31 cellular contexts compared by ENCODE assay signal in the genomic region with DNA sequence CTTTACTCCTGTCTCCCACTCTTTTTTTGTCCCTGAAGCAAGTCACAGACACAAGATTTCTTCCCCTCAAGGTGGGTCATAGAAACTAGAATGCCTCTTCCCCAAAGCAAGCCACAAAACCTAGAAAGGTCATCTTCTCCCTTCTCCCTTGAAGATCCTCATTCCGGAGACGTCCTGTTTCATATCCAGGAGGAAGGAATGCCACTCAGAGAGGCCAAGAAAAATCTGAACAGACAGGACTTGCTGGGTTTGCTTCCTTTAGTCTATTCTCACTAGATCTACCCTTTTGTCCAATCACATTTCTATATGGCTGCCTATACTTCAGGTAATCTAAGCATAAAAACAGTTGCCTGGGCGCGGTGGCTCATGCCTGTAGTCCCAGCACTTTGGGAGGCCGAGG. TPM values are rescaled to one million over a fixed set of nuclear protein-coding genes. Genes with fewer than 3 reads are reported as not detected.
"Had no signal": no experiment of that assay in that cellular context is flagged by ENCODE, and none has a peak within 500 bp of the region (broad histone marks: within the 10 kb centered on the region; RNA-seq: fewer than 3 reads in every experiment).

No MANE protein-coding gene starts in this region.

- H3K27me3 Mint-ChIP-seq: progenitor cell of endocrine pancreas; stimulated activated memory B cell treated with anti-CD40 and anti-IgM and Interleukin-4, amounts not matched to agents 10 μg/mL and 1 μg/mL and 100 μg/mL, for 72 hours; stimulated activated naive CD8-positive, alpha-beta T cell treated with anti-CD3 and anti-CD28 coated beads, Interleukin-15, amount 100 ng/mL, for 72 hours had no signal

- H3K27ac ChIP-seq: neural progenitor cell, ovary, parathyroid adenoma, psoas muscle, skin epidermis, spleen, suprapubic skin, testis, tibial artery, transverse colon, upper lobe of left lung, vagina had no signal

- H3K9me3 ChIP-seq: ovary, psoas muscle, spleen, suprapubic skin, testis, tibial artery, transverse colon, upper lobe of left lung, vagina had no signal

- FAIRE-seq: urothelium cell line had no signal

- H3K9me3 Mint-ChIP-seq: natural killer cell; nephron; neural progenitor cell; stimulated activated memory B cell treated with anti-CD40 and anti-IgM and Interleukin-4, amounts not matched to agents 10 μg/mL and 1 μg/mL and 100 μg/mL, for 72 hours; stimulated activated naive CD8-positive, alpha-beta T cell treated with anti-CD3 and anti-CD28 coated beads, Interleukin-15, amount 100 ng/mL, for 72 hours had no signal

- H3K9ac ChIP-seq: neural progenitor cell, parathyroid adenoma had no signal

- H3K4me1 Mint-ChIP-seq: natural killer cell; nephron; neural progenitor cell; stimulated activated memory B cell treated with anti-CD40 and anti-IgM and Interleukin-4, amounts not matched to agents 10 μg/mL and 1 μg/mL and 100 μg/mL, for 72 hours; stimulated activated naive CD8-positive, alpha-beta T cell treated with anti-CD3 and anti-CD28 coated beads, Interleukin-15, amount 100 ng/mL, for 72 hours had no signal

- H3K36me3 Mint-ChIP-seq: natural killer cell; stimulated activated memory B cell treated with anti-CD40 and anti-IgM and Interleukin-4, amounts not matched to agents 10 μg/mL and 1 μg/mL and 100 μg/mL, for 72 hours had no signal

- H3K4me1 ChIP-seq: neural progenitor cell, parathyroid adenoma, psoas muscle, spleen, suprapubic skin, testis, tibial artery, transverse colon, upper lobe of left lung, vagina had no signal

- H3K4me3 ChIP-seq: neural progenitor cell, ovary, psoas muscle, skin epidermis, smooth muscle cell, spleen, suprapubic skin, testis, tibial artery, transverse colon, upper lobe of left lung, vagina had no signal

- H3K27me3 ChIP-seq: neural progenitor cell, spleen, suprapubic skin, testis, tibial artery, transverse colon, upper lobe of left lung, vagina had no signal

- H2AFZ ChIP-seq: neural progenitor cell, parathyroid adenoma had no signal

- DNase-seq: natural killer cell; occipital lobe; ovary; psoas muscle; right cardiac atrium; spleen; stimulated activated CD4-positive, alpha-beta T cell treated with anti-CD3 and anti-CD28 coated beads, Interleukin-12 subunit alpha, Interleukin-12 subunit beta, amount 100 ng/mL, for 4 hours; stimulated activated CD4-positive, alpha-beta T cell treated with anti-CD3 and anti-CD28 coated beads, Interleukin-1b, Interleukin-23, amount 100 ng/mL, for 48 hours; stimulated activated CD4-positive, alpha-beta T cell treated with anti-CD3 and anti-CD28 coated beads, Interleukin-4, amount 100 ng/mL, for 1 hour; stimulated activated CD4-positive, alpha-beta T cell treated with anti-CD3 and anti-CD28 coated beads, Interleukin-4, amount 100 ng/mL, for 4 hours; stimulated activated CD8-positive, alpha-beta memory T cell treated with anti-CD3 and anti-CD28 coated beads, Interleukin-4, amount 100 ng/mL, for 48 hours; stimulated activated naive CD4-positive, alpha-beta T cell; stimulated activated naive CD8-positive, alpha-beta T cell treated with anti-CD3 and anti-CD28 coated beads, Interleukin-15, amount 100 ng/mL, for 72 hours; stimulated activated naive CD8-positive, alpha-beta T cell treated with anti-CD3 and anti-CD28 coated beads, Interleukin-15, Interleukin-2, amounts not matched to agents 100 U/mL and 50 U/mL, for 24 hours; substantia nigra; testis; tibial artery; transverse colon had no signal

- H3K4me2 ChIP-seq: neural progenitor cell, smooth muscle cell had no signal

- H3K36me3 ChIP-seq: neural progenitor cell, ovary, spleen, suprapubic skin, tibial artery, transverse colon, upper lobe of left lung, vagina had no signal

- H3K79me2 ChIP-seq: parathyroid adenoma had no signal

- ATAC-seq: natural killer cell; psoas muscle; right cardiac atrium; sciatic nerve; stimulated activated memory B cell treated with anti-CD40 and anti-IgM and Interleukin-4, amounts not matched to agents 10 μg/mL and 1 μg/mL and 100 μg/mL, for 72 hours; stimulated activated naive CD8-positive, alpha-beta T cell treated with anti-CD3 and anti-CD28 coated beads, Interleukin-15, amount 100 ng/mL, for 72 hours; stimulated activated naive CD8-positive, alpha-beta T cell treated with anti-CD3 and anti-CD28 coated beads, Interleukin-15, Interleukin-2, amounts not matched to agents 100 U/mL and 50 U/mL, for 24 hours had no signal

- H3K4me3 Mint-ChIP-seq: natural killer cell; nephron; neural progenitor cell; stimulated activated memory B cell treated with anti-CD40 and anti-IgM and Interleukin-4, amounts not matched to agents 10 μg/mL and 1 μg/mL and 100 μg/mL, for 72 hours; stimulated activated naive CD8-positive, alpha-beta T cell treated with anti-CD3 and anti-CD28 coated beads, Interleukin-15, amount 100 ng/mL, for 72 hours had no signal

- H3K27ac Mint-ChIP-seq: natural killer cell; nephron; neural progenitor cell; progenitor cell of endocrine pancreas; stimulated activated memory B cell treated with anti-CD40 and anti-IgM and Interleukin-4, amounts not matched to agents 10 μg/mL and 1 μg/mL and 100 μg/mL, for 72 hours; stimulated activated naive CD8-positive, alpha-beta T cell treated with anti-CD3 and anti-CD28 coated beads, Interleukin-15, amount 100 ng/mL, for 72 hours had no signal

RNA-seq across cellular contexts. Expression of a gene that starts 23.7 kb away (rescaled TPM):
- total RNA-seq: natural killer cell, osteoblast, right cardiac atrium had no signal
